In genomic region chr10:103481974-103482531, GRCh38 we compare ENCODE assay signal across 8 cellular contexts. TPM values are rescaled to one million over a fixed set of nuclear protein-coding genes. Genes with fewer than 3 reads are reported as not detected.
DNase-seq lines count a peak whose midpoint lies in the region; ATAC-seq and TF ChIP-seq lines count a peak whose summit lies in the region.

No MANE protein-coding gene starts in this region.

- peak; percentile 44 to 78 (median 66) for TF ChIP-seq CTCF in heart left ventricle (IDR thresholded peaks at IDR 0.05)

- H3K4me1 Mint-ChIP-seq in activated T-helper 1 cell treated with anti-CD3 and anti-CD28 coated beads, Interleukin-12 subunit alpha, Interleukin-12 subunit beta, Interleukin-2, Interleukin-4 antibody, amounts not matched to agents 30 ng/mL and 10 ng/mL and 1 ng/mL, durations not matched to agents 14 hours and 24 hours and 36 hours (ENCODE audit: low read depth), result peaks cover 19% of the 10 kb centered on the region

- peaks cover 6% of the 10 kb centered on the region for H3K27me3 Mint-ChIP-seq in activated T-helper 1 cell treated with anti-CD3 and anti-CD28 coated beads, Interleukin-12 subunit alpha, Interleukin-12 subunit beta, Interleukin-2, Interleukin-4 antibody, amounts not matched to agents 30 ng/mL and 10 ng/mL and 1 ng/mL, durations not matched to agents 14 hours and 24 hours and 36 hours (ENCODE audit: insufficient read depth)

- intact Hi-C loops in activated T-helper 1 cell treated with anti-CD3 and anti-CD28 coated beads, Interleukin-12 subunit alpha, Interleukin-12 subunit beta, Interleukin-2, Interleukin-4 antibody, amounts not matched to agents 30 ng/mL and 10 ng/mL and 1 ng/mL, durations not matched to agents 14 hours and 24 hours and 36 hours (cut with micrococcal nuclease), result loop anchor here (1.0 to 2.0 kb wide), 2 partner anchors 11 to 647 kb away; no protein-coding TSS in a partner anchor
- intact Hi-C loops in heart left ventricle (cut with DNase I), result loop anchor here in 4 of 10 donors (1.0 to 2.0 kb wide), 3 partner anchors 63 to 65 kb away; no protein-coding TSS in a partner anchor

- no peak overlapping the region for H3K27ac Mint-ChIP-seq in activated T-helper 1 cell treated with anti-CD3 and anti-CD28 coated beads, Interleukin-12 subunit alpha, Interleukin-12 subunit beta, Interleukin-2, Interleukin-4 antibody, amounts not matched to agents 30 ng/mL and 10 ng/mL and 1 ng/mL, durations not matched to agents 14 hours and 24 hours and 36 hours

- no peaks in the 10 kb centered on the region for H3K9me3 Mint-ChIP-seq in activated T-helper 1 cell treated with anti-CD3 and anti-CD28 coated beads, Interleukin-12 subunit alpha, Interleukin-12 subunit beta, Interleukin-2, Interleukin-4 antibody, amounts not matched to agents 30 ng/mL and 10 ng/mL and 1 ng/mL, durations not matched to agents 14 hours and 24 hours and 36 hours

- H3K4me1 ChIP-seq in heart left ventricle, result peaks cover 0 to 10% (median 0%) of the 10 kb centered on the region in 12 donors

- DNase-seq in NCI-H2107 treated with DMSO at 0.1 percent for 48 hours (lab: John Stamatoyannopoulos, UW; ENCODE audit: unreplicated experiment) (peak; percentile 40), NCI-H2107 (lab: John Stamatoyannopoulos, UW) (no peak), H7 (peak; percentile 80), NCI-H2227 treated with DMSO at 0.1 percent for 48 hours (lab: John Stamatoyannopoulos, UW) (peak; percentile 58), heart left ventricle (peak in 1 of 5 donors; percentile 28), skeletal muscle cell (ENCODE audit: low read depth) (peak; percentile 26)
- DNase-seq in activated T-helper 1 cell treated with anti-CD3 and anti-CD28 coated beads, Interleukin-12 subunit alpha, Interleukin-12 subunit beta, Interleukin-2, Interleukin-4 antibody, amounts not matched to agents 30 ng/mL and 10 ng/mL and 1 ng/mL, durations not matched to agents 14 hours and 24 hours and 36 hours (ENCODE audit: low spot score), result peak; percentile 41

- WGBS in heart left ventricle, 4 donors, result 57 to 61% (median 59%) methylated on average over 12 of the region's 12 CpGs

- no peak for TF ChIP-seq POLR2A in heart left ventricle (IDR thresholded peaks at IDR 0.05)

- H3K4me3 ChIP-seq in H7 (ENCODE audit: insufficient read depth, low read depth, low read length), result no peak overlapping the region
- H3K4me3 ChIP-seq in heart left ventricle, result no peak overlapping the region
- no peak overlapping the region for H3K4me3 ChIP-seq in skeletal muscle cell (ENCODE audit: low read depth, low read length)

- no peaks in the 10 kb centered on the region for H3K36me3 Mint-ChIP-seq in activated T-helper 1 cell treated with anti-CD3 and anti-CD28 coated beads, Interleukin-12 subunit alpha, Interleukin-12 subunit beta, Interleukin-2, Interleukin-4 antibody, amounts not matched to agents 30 ng/mL and 10 ng/mL and 1 ng/mL, durations not matched to agents 14 hours and 24 hours and 36 hours (ENCODE audit: low read depth)

- ATAC-seq in heart left ventricle, result peak in 3 of 4 donors; percentile 53 to 59 (median 58)
- ATAC-seq in HG03521 (IDR thresholded peaks at IDR 0.05; ENCODE audit: unreplicated experiment), result no peak

- no peaks in the 10 kb centered on the region for H3K9me3 ChIP-seq in heart left ventricle

- H3K27me3 ChIP-seq in H7 (ENCODE audit: control insufficient read depth, insufficient read depth, low read length) (no peaks in the 10 kb centered on the region), heart left ventricle (no peaks in the 10 kb centered on the region)

- H3K36me3 ChIP-seq in H7 (replicated peaks; ENCODE audit: control insufficient read depth, insufficient read depth, low read length), result no peaks in the 10 kb centered on the region
- H3K36me3 ChIP-seq in heart left ventricle, result no peaks in the 10 kb centered on the region

- no peak overlapping the region for H3K4me3 Mint-ChIP-seq in activated T-helper 1 cell treated with anti-CD3 and anti-CD28 coated beads, Interleukin-12 subunit alpha, Interleukin-12 subunit beta, Interleukin-2, Interleukin-4 antibody, amounts not matched to agents 30 ng/mL and 10 ng/mL and 1 ng/mL, durations not matched to agents 14 hours and 24 hours and 36 hours

- H3K27ac ChIP-seq in heart left ventricle, result no peak overlapping the region

RNA-seq across cellular contexts. Expression of gene CALHM3, which starts 3.0 kb away (rescaled TPM):
- total RNA-seq in H7 (2014; rRNA removed; shearing (Covaris generic)), result 0.10 and 0.15 TPM in 2 replicates
- not detected in 2 replicates for total RNA-seq in activated T-helper 1 cell treated with anti-CD3 and anti-CD28 coated beads, Interleukin-12 subunit alpha, Interleukin-12 subunit beta, Interleukin-2, Interleukin-4 antibody, amounts not matched to agents 30 ng/mL and 10 ng/mL and 1 ng/mL, durations not matched to agents 14 hours and 24 hours and 36 hours
- total RNA-seq in heart left ventricle, result not detected
- not detected for polyA plus RNA-seq in heart left ventricle

RNA-seq across cellular contexts. Expression of gene NEURL1, which starts 11.5 kb away (rescaled TPM):
- total RNA-seq in H7 (2014; rRNA removed; shearing (Covaris generic)), result 7.9 and 16.5 TPM in 2 replicates
- 3.4 and 3.6 TPM in 2 replicates for total RNA-seq in activated T-helper 1 cell treated with anti-CD3 and anti-CD28 coated beads, Interleukin-12 subunit alpha, Interleukin-12 subunit beta, Interleukin-2, Interleukin-4 antibody, amounts not matched to agents 30 ng/mL and 10 ng/mL and 1 ng/mL, durations not matched to agents 14 hours and 24 hours and 36 hours
- under 1 TPM in 7 of 9 donors, not detected in 2; 0.08 to 0.64 (median 0.21) TPM for total RNA-seq in heart left ventricle
- under 1 TPM; 0.07 to 0.08 TPM for polyA plus RNA-seq in heart left ventricle

RNA-seq across cellular contexts. Expression of gene CALHM1, which starts 23.4 kb away (rescaled TPM):
- 0.07 TPM in 1 of 2 replicates, not detected in the other for total RNA-seq in H7 (2014; rRNA removed; shearing (Covaris generic))
- total RNA-seq in activated T-helper 1 cell treated with anti-CD3 and anti-CD28 coated beads, Interleukin-12 subunit alpha, Interleukin-12 subunit beta, Interleukin-2, Interleukin-4 antibody, amounts not matched to agents 30 ng/mL and 10 ng/mL and 1 ng/mL, durations not matched to agents 14 hours and 24 hours and 36 hours, result not detected in 2 replicates
- total RNA-seq in heart left ventricle, result not detected
- polyA plus RNA-seq in heart left ventricle, result not detected

RNA-seq across cellular contexts. Expression of gene CALHM2, which starts 29.9 kb away (rescaled TPM):
- total RNA-seq in H7 (2014; rRNA removed; shearing (Covaris generic)), result 2.4 and 3.4 TPM in 2 replicates
- total RNA-seq in activated T-helper 1 cell treated with anti-CD3 and anti-CD28 coated beads, Interleukin-12 subunit alpha, Interleukin-12 subunit beta, Interleukin-2, Interleukin-4 antibody, amounts not matched to agents 30 ng/mL and 10 ng/mL and 1 ng/mL, durations not matched to agents 14 hours and 24 hours and 36 hours, result 18.6 and 19.1 TPM in 2 replicates
- total RNA-seq in heart left ventricle, result 10 to 100 TPM in 7 of 9 donors, 1 to 10 TPM in 2; 8.2 to 36.8 (median 11.2) TPM
- 10 to 100 TPM in 1 of 2 donors, 1 to 10 TPM in 1; 9.2 to 20.1 TPM for polyA plus RNA-seq in heart left ventricle
